Comparison of ENCODE assay signal across 7 cellular contexts in genomic region chr15:44625286-44625685, GRCh38. TPM values are rescaled to one million over a fixed set of nuclear protein-coding genes. Genes with fewer than 3 reads are reported as not detected.
DNase-seq lines count a peak whose midpoint lies in the region; ATAC-seq and TF ChIP-seq lines count a peak whose summit lies in the region.
"Not testable (repeated sequence)": the region's sequence is repeated elsewhere in the genome, so short reads cannot be mapped to it uniquely, and the experiment has no call there.

No MANE protein-coding gene starts in this region.

- CTCF ChIA-PET in activated B cell treated with CpG ODN at 0.5 μM for 24 hours (lab: Charles Lee), result interaction anchor here (1.3 kb wide), 1 partner anchor 111 kb away, joined by 4 read pairs; the partner anchor contains the start of gene TRIM69

- ATAC-seq in activated B cell treated with CpG ODN at 0.5 μM for 24 hours (ENCODE audit: low read depth), result peak; percentile 42
- not testable (repeated sequence) for ATAC-seq in activated T-cell treated with anti-CD3 and anti-CD28 coated beads, Interleukin-2, amount 50 U/mL, for 72 hours (replicated peaks in 1 of 2); central memory CD8-positive, alpha-beta T cell (replicated peaks; ENCODE audit: extremely low read depth, poor library complexity, severe bottlenecking)

- not testable (repeated sequence) for H3K27me3 Mint-ChIP-seq in activated B cell treated with CpG ODN at 0.5 μM for 24 hours; activated T-cell treated with anti-CD3 and anti-CD28 coated beads, Interleukin-2, amount 50 U/mL, for 72 hours (ENCODE audit: low read depth); central memory CD8-positive, alpha-beta T cell; nephron progenitor cell (ENCODE audit: low read depth, poor library complexity)

- H3K27ac ChIP-seq in HL-60 (replicated peaks), result not testable (repeated sequence)

- DNase-seq in CD1c-positive myeloid dendritic cell (ENCODE audit: extremely low spot score) (peak; percentile 19), HL-60 (ENCODE audit: low read depth in 1 of 2, low spot score in 1 of 2) (peak; percentile 16 to 22), NB4 (ENCODE audit: low read depth) (peak; percentile 20)
- DNase-seq in activated B cell treated with CpG ODN at 0.5 μM for 24 hours; activated T-cell treated with anti-CD3 and anti-CD28 coated beads, Interleukin-2, amount 50 U/mL, for 72 hours; central memory CD8-positive, alpha-beta T cell (ENCODE audit: low spot score in 2 of 2); nephron progenitor cell: not testable (repeated sequence)

- H3K4me1 Mint-ChIP-seq in activated B cell treated with CpG ODN at 0.5 μM for 24 hours, nephron progenitor cell: not testable (repeated sequence)
- H3K4me1 Mint-ChIP-seq in activated T-cell treated with anti-CD3 and anti-CD28 coated beads, Interleukin-2, amount 50 U/mL, for 72 hours (ENCODE audit: low read depth), result peaks cover 15% of the 10 kb centered on the region
- H3K4me1 Mint-ChIP-seq in central memory CD8-positive, alpha-beta T cell, result peaks cover 11% of the 10 kb centered on the region

- H3K9me3 Mint-ChIP-seq in activated B cell treated with CpG ODN at 0.5 μM for 24 hours; activated T-cell treated with anti-CD3 and anti-CD28 coated beads, Interleukin-2, amount 50 U/mL, for 72 hours; central memory CD8-positive, alpha-beta T cell; nephron progenitor cell: not testable (repeated sequence)

- TF ChIP-seq CTCF in HL-60 (IDR thresholded peaks at IDR 0.05; ENCODE audit: insufficient read depth, low read length); NB4 (IDR thresholded peaks at IDR 0.05; ENCODE audit: low read depth, low read length); activated B cell treated with CpG ODN at 0.5 μM for 24 hours (IDR thresholded peaks at IDR 0.05); nephron progenitor cell (IDR thresholded peaks at IDR 0.05): not testable (repeated sequence)

- not testable (repeated sequence) for H3K27me3 ChIP-seq in HL-60 (ENCODE audit: insufficient read depth, poor library complexity, severe bottlenecking)

- not testable (repeated sequence) for TF ChIP-seq POLR2A in NB4 (IDR thresholded peaks at IDR 0.05; ENCODE audit: extremely low read depth, insufficient read length)

- intact Hi-C loops in activated B cell treated with CpG ODN at 0.5 μM for 24 hours (cut with micrococcal nuclease), result loop anchor here (5.0 kb wide), 1 partner anchor 37 kb away; the partner anchor contains the start of gene SPG11

- not testable (repeated sequence) for H3K4me3 Mint-ChIP-seq in activated B cell treated with CpG ODN at 0.5 μM for 24 hours; activated T-cell treated with anti-CD3 and anti-CD28 coated beads, Interleukin-2, amount 50 U/mL, for 72 hours; central memory CD8-positive, alpha-beta T cell; nephron progenitor cell

- POLR2A ChIA-PET in activated B cell treated with CpG ODN at 0.5 μM for 24 hours (lab: Charles Lee), result not testable (repeated sequence)

- peak overlapping the region; percentile 59 for H3K27ac Mint-ChIP-seq in activated B cell treated with CpG ODN at 0.5 μM for 24 hours
- peak overlapping the region; percentile 73 for H3K27ac Mint-ChIP-seq in activated T-cell treated with anti-CD3 and anti-CD28 coated beads, Interleukin-2, amount 50 U/mL, for 72 hours
- peak overlapping the region; percentile 32 for H3K27ac Mint-ChIP-seq in central memory CD8-positive, alpha-beta T cell (ENCODE audit: low read depth)
- peak overlapping the region; percentile 77 for H3K27ac Mint-ChIP-seq in nephron progenitor cell

- H3K36me3 Mint-ChIP-seq in activated B cell treated with CpG ODN at 0.5 μM for 24 hours (ENCODE audit: low read depth) (peaks cover 93% of the 10 kb centered on the region), nephron progenitor cell (ENCODE audit: low read depth) (peaks cover 78% of the 10 kb centered on the region)
- H3K36me3 Mint-ChIP-seq in activated T-cell treated with anti-CD3 and anti-CD28 coated beads, Interleukin-2, amount 50 U/mL, for 72 hours (ENCODE audit: insufficient read depth in 2 of 2), result peaks cover 12 to 57% of the 10 kb centered on the region in 2 donors
- peaks cover 48% of the 10 kb centered on the region for H3K36me3 Mint-ChIP-seq in central memory CD8-positive, alpha-beta T cell (ENCODE audit: insufficient read depth)

- not testable (repeated sequence) for H3K4me3 ChIP-seq in HL-60 (replicated peaks; ENCODE audit: insufficient read depth, low read length); NB4 (ENCODE audit: low read depth, low read length)

RNA-seq across cellular contexts. Expression of gene SPG11, which starts 38.2 kb away (rescaled TPM):
- 132 and 161 TPM in 2 replicates for total RNA-seq in activated B cell treated with CpG ODN at 0.5 μM for 24 hours
- 100 to 1,000 TPM; 127 to 134 TPM for total RNA-seq in activated T-cell treated with anti-CD3 and anti-CD28 coated beads, Interleukin-2, amount 50 U/mL, for 72 hours
